24 cellular contexts compared by ENCODE assay signal in genomic region chr2:171088057-171088834, GRCh38.
DNase-seq lines count a peak whose midpoint lies in the region; ATAC-seq and TF ChIP-seq lines count a peak whose summit lies in the region.
"Had no signal": no experiment of that assay in that cellular context is flagged by ENCODE, and none has a peak within 500 bp of the region (broad histone marks: within the 10 kb centered on the region; RNA-seq: fewer than 3 reads in every experiment).

No MANE protein-coding gene starts in this region.

- H2BK5ac ChIP-seq in mesendoderm (ENCODE audit: low read length): no peak overlapping the region

- CTCF ChIA-PET in activated CD4-positive, alpha-beta T cell treated with anti-CD3 and anti-CD28 coated beads for 36 hours (lab: Charles Lee): interaction anchor here (0.6 to 4.2 kb wide), 30 partner anchors 9 to 775 kb away, joined by 3 to 44 read pairs (median 4); partner anchors contain the start of gene GORASP2
- CTCF ChIA-PET in CD8-positive, alpha-beta T cell (lab: Charles Lee): interaction anchor here (0.8 to 2.7 kb wide), 7 partner anchors 22 to 116 kb away, joined by 3 to 13 read pairs (median 3); no protein-coding TSS in a partner anchor
- CTCF ChIA-PET in T-cell (lab: Charles Lee): interaction anchor here (0.8 to 3.2 kb wide), 11 partner anchors 9 to 328 kb away, joined by 3 to 19 read pairs (median 6); partner anchors contain the start of gene GORASP2 (in 1 of the 2)

- H4K5ac ChIP-seq in mesendoderm (ENCODE audit: low read length): no peak overlapping the region

- no peaks in the 10 kb centered on the region for H3K27me3 ChIP-seq in CD8-positive, alpha-beta T cell (ENCODE audit: insufficient read depth, low read length)
- no peaks in the 10 kb centered on the region for H3K27me3 ChIP-seq in mesendoderm (ENCODE audit: insufficient read depth, low read length, poor library complexity)
- no peaks in the 10 kb centered on the region for H3K27me3 ChIP-seq in GM23248 (replicated peaks; ENCODE audit: insufficient read depth)
- H3K27me3 ChIP-seq: breast epithelium, pancreas had no signal

- no peaks in the 10 kb centered on the region for H3K36me3 ChIP-seq in CD8-positive, alpha-beta T cell (ENCODE audit: insufficient read depth, low read length)
- no peaks in the 10 kb centered on the region for H3K36me3 ChIP-seq in mesendoderm (ENCODE audit: control insufficient read depth, insufficient read depth, low read length)
- no peaks in the 10 kb centered on the region for H3K36me3 ChIP-seq in GM23248 (ENCODE audit: low read depth)
- H3K36me3 ChIP-seq: breast epithelium, pancreas had no signal

- H3K9me3 Mint-ChIP-seq in activated CD4-positive, alpha-beta T cell treated with anti-CD3 and anti-CD28 coated beads for 36 hours (ENCODE audit: low read depth): no peaks in the 10 kb centered on the region
- no peaks in the 10 kb centered on the region for H3K9me3 Mint-ChIP-seq in CD8-positive, alpha-beta T cell
- H3K9me3 Mint-ChIP-seq in T-cell (no peaks in the 10 kb centered on the region), memory B cell (no peaks in the 10 kb centered on the region)
- H3K9me3 Mint-ChIP-seq: activated T-cell treated with anti-CD3 and anti-CD28 coated beads, Interleukin-2, amount 50 U/mL, for 4 hours; neural crest cell had no signal

- no peak overlapping the region for H3K4me3 Mint-ChIP-seq in activated CD4-positive, alpha-beta T cell treated with anti-CD3 and anti-CD28 coated beads for 36 hours
- no peak overlapping the region for H3K4me3 Mint-ChIP-seq in CD8-positive, alpha-beta T cell
- H3K4me3 Mint-ChIP-seq in T-cell (peak overlapping the region in 1 of 3 donors; percentile 66), memory B cell (no peak overlapping the region)
- H3K4me3 Mint-ChIP-seq: neural crest cell had no signal

- no CpG with 5 or more reads among the region's 5 CpGs for WGBS in mesendoderm (ENCODE audit: extremely low coverage, insufficient coverage, low lambda C conversion rate)
- 94 to 95% methylated on average over 5 of the region's 5 CpGs for WGBS in GM23248 (ENCODE audit: low coverage in 1 of 2, low lambda C conversion rate in 2 of 2, missing lambda C conversion rate in 2 of 2), 2 experiments

- no peak for ATAC-seq in activated CD4-positive, alpha-beta T cell treated with anti-CD3 and anti-CD28 coated beads for 36 hours
- no peak for ATAC-seq in CD8-positive, alpha-beta T cell
- ATAC-seq in T-cell (replicated peaks in 1 of 4): no peak
- ATAC-seq in memory B cell (ENCODE audit: low read depth): no peak
- ATAC-seq in GM18519 (IDR thresholded peaks at IDR 0.05; ENCODE audit: low FRiP score, unreplicated experiment): no peak
- ATAC-seq: HCT116, left colon, pancreas had no signal

- H3K4me3 ChIP-seq in CD8-positive, alpha-beta T cell (ENCODE audit: low read depth, low read length): no peak overlapping the region
- H3K4me3 ChIP-seq in mesendoderm (ENCODE audit: low read length) (no peak overlapping the region), GM23248 (no peak overlapping the region)
- H3K4me3 ChIP-seq: breast epithelium, GM12878, pancreas, SK-N-MC had no signal

- no peaks in the 10 kb centered on the region for H3K9me2 ChIP-seq in GM23248 (ENCODE audit: insufficient read depth)

- TF ChIP-seq CTCF in CD8-positive, alpha-beta T cell (IDR thresholded peaks at IDR 0.05): no peak

- peaks cover 15% of the 10 kb centered on the region for H3K36me3 Mint-ChIP-seq in activated CD4-positive, alpha-beta T cell treated with anti-CD3 and anti-CD28 coated beads for 36 hours (ENCODE audit: low read depth)
- peaks cover 18% of the 10 kb centered on the region for H3K36me3 Mint-ChIP-seq in CD8-positive, alpha-beta T cell
- H3K36me3 Mint-ChIP-seq in T-cell: peaks cover 18% of the 10 kb centered on the region
- H3K36me3 Mint-ChIP-seq in memory B cell: peaks cover 19% of the 10 kb centered on the region

- no peak overlapping the region for H4K8ac ChIP-seq in mesendoderm (ENCODE audit: low read depth, low read length)

- intact Hi-C loops in activated CD4-positive, alpha-beta T cell treated with anti-CD3 and anti-CD28 coated beads for 36 hours (cut with DNase I, micrococcal nuclease): loop anchor here (5.0 kb wide), 2 partner anchors 49 to 329 kb away; no protein-coding TSS in a partner anchor
- intact Hi-C loops in CD8-positive, alpha-beta T cell (cut with DNase I, micrococcal nuclease): loop anchor here (5.0 kb wide), 3 partner anchors 46 to 161 kb away; partner anchors contain the start of gene GORASP2 (in 2 of the 2)

- H2BK120ac ChIP-seq in mesendoderm (ENCODE audit: low read depth, low read length): no peak overlapping the region

- no peak overlapping the region for H3K4ac ChIP-seq in mesendoderm (ENCODE audit: low read depth, low read length)

- peaks cover 72% of the 10 kb centered on the region for H3K4me1 Mint-ChIP-seq in activated CD4-positive, alpha-beta T cell treated with anti-CD3 and anti-CD28 coated beads for 36 hours
- peaks cover 65% of the 10 kb centered on the region for H3K4me1 Mint-ChIP-seq in CD8-positive, alpha-beta T cell (ENCODE audit: low read depth)
- H3K4me1 Mint-ChIP-seq in T-cell (peaks cover 72 to 76% (median 76%) of the 10 kb centered on the region in 3 donors), memory B cell (peaks cover 38% of the 10 kb centered on the region)

- H3K27me3 Mint-ChIP-seq in activated CD4-positive, alpha-beta T cell treated with anti-CD3 and anti-CD28 coated beads for 36 hours: no peaks in the 10 kb centered on the region
- H3K27me3 Mint-ChIP-seq in CD8-positive, alpha-beta T cell (ENCODE audit: low read depth): no peaks in the 10 kb centered on the region
- no peaks in the 10 kb centered on the region for H3K27me3 Mint-ChIP-seq in T-cell
- no peaks in the 10 kb centered on the region for H3K27me3 Mint-ChIP-seq in memory B cell

- H3K9me3 ChIP-seq in CD8-positive, alpha-beta T cell (ENCODE audit: low read length): no peaks in the 10 kb centered on the region
- H3K9me3 ChIP-seq in GM23248 (ENCODE audit: low read depth): no peaks in the 10 kb centered on the region
- H3K9me3 ChIP-seq: breast epithelium, pancreas had no signal

- no peak overlapping the region for H3K56ac ChIP-seq in mesendoderm (ENCODE audit: low read length)

- no peak for DNase-seq in activated CD4-positive, alpha-beta T cell treated with anti-CD3 and anti-CD28 coated beads for 36 hours
- no peak for DNase-seq in activated CD4-positive, alpha-beta T cell treated with anti-CD3 and anti-CD28 coated beads, Interleukin-2, amount 50 U/mL, for 1 hour
- no peak for DNase-seq in CD8-positive, alpha-beta T cell
- no peak for DNase-seq in T-cell
- DNase-seq in memory B cell (ENCODE audit: low spot score in 2 of 2): no peak
- no peak for DNase-seq in mesendoderm
- DNase-seq in GM23248: no peak
- DNase-seq: activated T-cell treated with anti-CD3 and anti-CD28 coated beads, Interleukin-2, amount 50 U/mL, for 4 hours; DMS 273 treated with DMSO at 0.1 percent for 48 hours; effector CD4-positive, alpha-beta T cell; hypothalamus; left colon; mammary epithelial cell; NCI-H1417 treated with DMSO at 0.1 percent for 48 hours; NCI-H2029 treated with DMSO at 0.1 percent for 48 hours; NCI-H524 treated with DMSO at 0.1 percent for 48 hours; pancreas had no signal

- in situ Hi-C loops in GM23248 (cut with MboI): no loop called here

- no peak overlapping the region for H2BK15ac ChIP-seq in mesendoderm (replicated peaks; ENCODE audit: low read depth)

- H3F3A ChIP-seq in GM23248 (ENCODE audit: insufficient read depth): 0 out of 2 replicates have a peak, but pooled peaks cover 5% of the 10 kb centered on the region

- H3K4me2 ChIP-seq in mesendoderm (ENCODE audit: low read length) (no peak overlapping the region), GM23248 (ENCODE audit: unreplicated experiment) (no peak overlapping the region)

- H3K79me2 ChIP-seq in mesendoderm (ENCODE audit: control insufficient read depth, insufficient read depth, low read length) (peaks cover 25% of the 10 kb centered on the region), GM23248 (ENCODE audit: insufficient read depth) (peaks cover 100% of the 10 kb centered on the region)

- peaks cover 46% of the 10 kb centered on the region for H3K4me1 ChIP-seq in CD8-positive, alpha-beta T cell (ENCODE audit: insufficient read depth, low read length)
- peaks cover 7% of the 10 kb centered on the region for H3K4me1 ChIP-seq in mesendoderm (ENCODE audit: control insufficient read depth, low read depth, low read length)
- peaks cover 17% of the 10 kb centered on the region for H3K4me1 ChIP-seq in GM23248 (ENCODE audit: insufficient read depth)
- H3K4me1 ChIP-seq: breast epithelium had no signal

- no peak overlapping the region for H2AK5ac ChIP-seq in mesendoderm (ENCODE audit: low read length)

- H4K20me1 ChIP-seq in GM23248 (ENCODE audit: insufficient read depth): no peaks in the 10 kb centered on the region

- H3K9ac ChIP-seq in mesendoderm (ENCODE audit: low read length) (no peak overlapping the region), GM23248 (no peak overlapping the region)

- no peak overlapping the region for H2AFZ ChIP-seq in GM23248

- no peak overlapping the region for H3K27ac ChIP-seq in CD8-positive, alpha-beta T cell (ENCODE audit: low read depth, low read length)
- H3K27ac ChIP-seq in mesendoderm (ENCODE audit: low read depth, low read length) (no peak overlapping the region), GM23248 (no peak overlapping the region)
- H3K27ac ChIP-seq: breast epithelium, epithelial cell of prostate, pancreas, SK-N-MC had no signal

- no peak overlapping the region for H3K23ac ChIP-seq in mesendoderm (ENCODE audit: low read length)

- H3K27ac Mint-ChIP-seq in activated CD4-positive, alpha-beta T cell treated with anti-CD3 and anti-CD28 coated beads for 36 hours: peak overlapping the region; percentile 73
- H3K27ac Mint-ChIP-seq in CD8-positive, alpha-beta T cell: peak overlapping the region; percentile 95
- H3K27ac Mint-ChIP-seq in T-cell (peak overlapping the region; percentile 95 to 97), memory B cell (peak overlapping the region; percentile 67)

- H3K18ac ChIP-seq in mesendoderm (ENCODE audit: low read length): no peak overlapping the region

- H3K79me1 ChIP-seq in mesendoderm (ENCODE audit: low read length): peaks cover 6% of the 10 kb centered on the region

- POLR2A ChIA-PET in activated CD4-positive, alpha-beta T cell treated with anti-CD3 and anti-CD28 coated beads for 36 hours (lab: Charles Lee): interaction anchor here (0.5 to 1.3 kb wide), 3 partner anchors 66 to 347 kb away, joined by 3 to 8 read pairs (median 3); partner anchors contain the start of gene GORASP2
- POLR2A ChIA-PET in CD8-positive, alpha-beta T cell (lab: Charles Lee): interaction anchor here (0.6 to 2.9 kb wide), 4 partner anchors 12 to 72 kb away, joined by 3 to 19 read pairs (median 4); partner anchors contain the start of gene TLK1
- POLR2A ChIA-PET in T-cell (lab: Charles Lee): interaction anchor here in 1 of 2 donors (0.6 kb wide), 1 partner anchor 9 kb away, joined by 7 read pairs; no protein-coding TSS in a partner anchor
